ENCODE assay signal across 27 cellular contexts in genomic region chr4:34200535-34200934, GRCh38.
"Had no signal": no experiment of that assay in that cellular context is flagged by ENCODE, and none has a peak within 500 bp of the region (broad histone marks: within the 10 kb centered on the region; RNA-seq: fewer than 3 reads in every experiment).

No MANE protein-coding gene starts in this region.

- H3K4me1 ChIP-seq: ascending aorta, breast epithelium, colonic mucosa had no signal

- H3K27me3 ChIP-seq: ascending aorta, breast epithelium, cardiac muscle cell, colonic mucosa had no signal

- DNase-seq: activated B cell treated with CpG ODN at 0.5 μM for 24 hours; activated CD4-positive, alpha-beta T cell treated with anti-CD3 and anti-CD28 coated beads for 48 hours; activated CD4-positive, alpha-beta T cell treated with anti-CD3 and anti-CD28 coated beads, Interleukin-2, amount 50 U/mL, for 1 hour; activated CD4-positive, alpha-beta T cell treated with anti-CD3 and anti-CD28 coated beads, Interleukin-2, amount 50 U/mL, for 48 hours; activated CD8-positive, alpha-beta memory T cell treated with anti-CD3 and anti-CD28 coated beads for 24 hours; activated CD8-positive, alpha-beta T cell treated with anti-CD3 and anti-CD28 coated beads for 36 hours; activated effector memory CD4-positive, alpha-beta T cell treated with anti-CD3 and anti-CD28 coated beads, Interleukin-2, amount 50 U/mL, for 16 hours; activated naive CD4-positive, alpha-beta T cell treated with anti-CD3 and anti-CD28 coated beads for 36 hours; activated naive CD8-positive, alpha-beta T cell treated with anti-CD3 and anti-CD28 coated beads, Interleukin-2, amount 10 ng/mL, durations not matched to agents 7 days and 5 days; activated T-cell treated with anti-CD3 and anti-CD28 coated beads, Interleukin-2, amount 50 U/mL, for 1 hour; activated T-cell treated with anti-CD3 and anti-CD28 coated beads, Interleukin-2, amount 50 U/mL, for 48 hours; central memory CD4-positive, alpha-beta T cell; cerebellar nuclear complex; colonic mucosa; effector CD8-positive, alpha-beta T cell; head of caudate nucleus; T-helper 1 cell; T-helper 17 cell; T1000; WERI-Rb-1 had no signal

- H3K36me3 ChIP-seq: ascending aorta, breast epithelium, cardiac muscle cell, colonic mucosa, WERI-Rb-1 had no signal

- FAIRE-seq: endothelial cell of umbilical vein had no signal

- H3K9me3 ChIP-seq: ascending aorta, colonic mucosa had no signal

- H3K27ac ChIP-seq: ascending aorta, breast epithelium, cardiac muscle cell, colonic mucosa, epithelial cell of prostate, WERI-Rb-1 had no signal

- ATAC-seq: activated CD4-positive, CD25-positive, alpha-beta regulatory T cell treated with anti-CD3 and anti-CD28 coated beads, Interleukin-2, amount 50 U/mL, for 24 hours; activated CD8-positive, alpha-beta T cell treated with anti-CD3 and anti-CD28 coated beads for 36 hours; activated naive CD4-positive, alpha-beta T cell treated with anti-CD3 and anti-CD28 coated beads, Interleukin-2, amount 50 U/mL, for 72 hours; T-helper 17 cell had no signal

- H3K4me3 ChIP-seq: ascending aorta, breast epithelium, cardiac muscle cell, colonic mucosa had no signal
